ENCODE assay signal across 9 cellular contexts in the genomic region with DNA sequence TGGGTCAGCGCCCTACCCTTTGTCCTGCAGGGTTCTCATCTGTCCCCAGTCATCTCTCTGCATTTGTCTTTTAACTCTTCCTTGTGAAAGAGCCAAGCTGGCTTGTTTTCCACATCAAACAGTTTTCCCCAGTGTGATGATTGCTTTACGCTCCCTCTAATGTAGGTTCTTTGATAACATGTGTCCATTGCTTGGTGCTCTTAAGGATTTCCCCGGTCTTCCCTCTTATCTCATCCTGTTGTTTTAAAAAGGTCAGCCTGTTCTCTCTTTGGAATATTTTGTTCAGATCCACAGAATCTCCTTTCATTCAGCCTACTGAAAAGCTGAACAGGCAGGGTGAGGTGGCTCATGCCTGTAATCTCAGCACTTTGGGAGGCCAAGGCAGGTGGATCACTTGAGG.
"Had no signal": no experiment of that assay in that cellular context is flagged by ENCODE, and none has a peak within 500 bp of the region (broad histone marks: within the 10 kb centered on the region; RNA-seq: fewer than 3 reads in every experiment).

No MANE protein-coding gene starts in this region.

- H3K4me3 Mint-ChIP-seq: HFFc6 had no signal

- H3K4me3 ChIP-seq: GM23248, HAP-1, K562 had no signal

- H3K9me3 ChIP-seq: HAP-1 had no signal

- H2AFZ ChIP-seq: GM23248 had no signal

- H3K27ac Mint-ChIP-seq: HFFc6 had no signal

- DNase-seq: GM23248, GOT3, H7, HFFc6, IMR-90 had no signal

- H3K4me1 ChIP-seq: HAP-1 had no signal

- ATAC-seq: HCT116, K562 had no signal

- FAIRE-seq: K562 had no signal

- H3K9ac ChIP-seq: GM23248 had no signal

- H3K36me3 ChIP-seq: HAP-1 had no signal

- H3K27ac ChIP-seq: GM23248, HL-60 had no signal
